In the genomic region with DNA sequence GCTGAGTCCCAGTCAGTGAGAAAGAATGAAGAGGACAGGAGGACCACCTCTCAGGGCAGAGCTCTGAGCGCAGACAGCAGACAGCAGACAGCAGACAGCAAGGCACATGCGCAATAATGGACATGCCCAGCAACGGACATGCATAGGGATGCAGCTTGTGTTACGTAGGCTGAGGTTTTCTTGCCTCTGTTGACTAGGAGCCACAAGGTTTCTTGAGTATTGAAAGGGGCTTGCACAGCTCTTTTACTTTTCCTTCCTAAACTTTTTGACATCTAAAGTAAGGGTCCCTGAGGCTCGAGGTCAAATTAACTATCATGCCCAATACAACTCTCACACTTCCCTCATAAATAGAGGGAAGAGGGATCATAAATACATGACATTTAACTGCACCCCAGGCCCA, we compare ENCODE assay signal across 38 cellular contexts. TPM values are rescaled to one million over a fixed set of nuclear protein-coding genes. Genes with fewer than 3 reads are reported as not detected.
"Had no signal": no experiment of that assay in that cellular context is flagged by ENCODE, and none has a peak within 500 bp of the region (broad histone marks: within the 10 kb centered on the region; RNA-seq: fewer than 3 reads in every experiment).

A gene with protein sequence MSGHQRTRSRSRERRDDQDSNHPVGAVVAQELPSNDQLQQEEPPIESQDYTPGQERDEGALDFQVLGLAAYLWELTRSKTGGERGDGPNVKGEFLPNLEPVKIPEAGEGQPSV (minus strand): TSS at position 101 of the 400 bp plus-strand sequence. CDS start 1,013 bp downstream, outside the sequence.

- H3K4me3 ChIP-seq: MG63 had no signal

- H3K9me3 ChIP-seq: MG63 had no signal

- DNase-seq: Karpas-422, Kasumi-1, MG63, MM.1S, MV-4-11, NCI-H1048, NCI-H1092, NCI-H1092 treated with DMSO at 0.1 percent for 48 hours, NCI-H1105, NCI-H1105 treated with DMSO at 0.1 percent for 48 hours, NCI-H1417, NCI-H1417 treated with DMSO at 0.1 percent for 48 hours, NCI-H1436, NCI-H1436 treated with DMSO at 0.1 percent for 48 hours, NCI-H146, NCI-H1694, NCI-H1694 treated with DMSO at 0.1 percent for 48 hours, NCI-H187, NCI-H187 treated with DMSO at 0.1 percent for 48 hours, NCI-H1930, NCI-H2029, NCI-H2029 treated with DMSO at 0.1 percent for 48 hours, NCI-H2081, NCI-H2081 treated with DMSO at 0.1 percent for 48 hours, NCI-H2107, NCI-H2171, NCI-H2171 treated with DMSO at 0.1 percent for 48 hours, NCI-H2227 treated with DMSO at 0.1 percent for 48 hours, NCI-H226, NCI-H345, NCI-H446, NCI-H446 treated with DMSO at 0.1 percent for 48 hours, NCI-H510A had no signal

- H3K27ac ChIP-seq: KMS-11 had no signal

- H3K27me3 ChIP-seq: MG63 had no signal

- H3K36me3 ChIP-seq: MG63 had no signal

RNA-seq across cellular contexts. Expression of the gene that starts here (rescaled TPM):
- total RNA-seq: LHCN-M2, M059J, MCF 10A, NCI-H460 had no signal
